11 cellular contexts compared by ENCODE assay signal in the genomic region with DNA sequence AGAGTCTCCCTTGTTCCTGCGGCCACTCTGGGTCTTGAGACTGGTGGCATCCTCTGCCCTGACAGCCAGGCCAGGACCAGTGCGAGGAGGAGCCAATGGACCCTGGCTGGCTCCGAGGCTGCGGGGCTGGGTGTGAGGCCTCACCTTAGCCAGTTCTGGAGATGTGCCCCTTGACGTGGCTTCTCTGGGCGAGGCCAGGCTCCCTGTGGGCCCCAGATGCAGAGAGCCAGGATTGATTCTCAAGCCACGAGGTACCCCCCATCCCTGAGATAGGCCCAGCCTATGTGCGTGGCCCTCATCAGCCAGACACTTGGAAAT.
DNase-seq lines count a peak whose midpoint lies in the region; ATAC-seq and TF ChIP-seq lines count a peak whose summit lies in the region.
"Had no signal": no experiment of that assay in that cellular context is flagged by ENCODE, and none has a peak within 500 bp of the region (broad histone marks: within the 10 kb centered on the region; RNA-seq: fewer than 3 reads in every experiment).

No MANE protein-coding gene starts in this region.

- no peak overlapping the region for H2BK5ac ChIP-seq in mesenchymal stem cell (ENCODE audit: low read depth, low read length, poor library complexity, severe bottlenecking)

- peaks cover 24% of the 10 kb centered on the region for H3K4me1 ChIP-seq in CD8-positive, alpha-beta T cell (ENCODE audit: insufficient read depth, low read length)
- peaks cover 18 to 40% of the 10 kb centered on the region in 2 donors for H3K4me1 ChIP-seq in ascending aorta
- H3K4me1 ChIP-seq in mesenchymal stem cell (ENCODE audit: control insufficient read depth, insufficient read depth, low read depth, low read length): peaks cover 12% of the 10 kb centered on the region
- H3K4me1 ChIP-seq in stomach smooth muscle (ENCODE audit: control insufficient read depth, insufficient read depth, low read length): peaks cover 42% of the 10 kb centered on the region
- peaks cover 13% of the 10 kb centered on the region for H3K4me1 ChIP-seq in hepatocyte (ENCODE audit: insufficient read depth)

- no peaks in the 10 kb centered on the region for H3K9me2 ChIP-seq in hepatocyte (replicated peaks; ENCODE audit: insufficient read depth)

- H3K23ac ChIP-seq in mesenchymal stem cell (ENCODE audit: low read length in 2 of 2): peak overlapping the region in 1 of 2 experiments; percentile 78

- intact Hi-C loops in CD8-positive, alpha-beta T cell (cut with DNase I, micrococcal nuclease): loop anchor here in 1 of 2 experiments (5.0 kb wide), 1 partner anchor 65 kb away; a partner anchor contains a TSS
- intact Hi-C loops in ascending aorta (cut with DNase I): no loop called here

- CTCF ChIA-PET in CD8-positive, alpha-beta T cell (lab: Charles Lee): no interaction called here

- H3K14ac ChIP-seq in mesenchymal stem cell (ENCODE audit: low read length in 2 of 2): peak overlapping the region in 1 of 2 experiments; percentile 74

- H3K79me1 ChIP-seq in mesenchymal stem cell (replicated peaks; ENCODE audit: low read length, poor library complexity, severe bottlenecking): no peaks in the 10 kb centered on the region

- no peaks in the 10 kb centered on the region for H3K27me3 ChIP-seq in CD8-positive, alpha-beta T cell (ENCODE audit: insufficient read depth, low read length)
- no peaks in the 10 kb centered on the region for H3K27me3 ChIP-seq in ascending aorta
- no peaks in the 10 kb centered on the region for H3K27me3 ChIP-seq in mesenchymal stem cell (ENCODE audit: control insufficient read depth in 1 of 2, insufficient read depth in 1 of 2, low read length in 2 of 2)
- H3K27me3 ChIP-seq in stomach smooth muscle (ENCODE audit: control insufficient read depth in 1 of 2, insufficient read depth in 2 of 2, low read length in 2 of 2): no peaks in the 10 kb centered on the region
- no peaks in the 10 kb centered on the region for H3K27me3 ChIP-seq in hepatocyte

- DNase-seq in CD8-positive, alpha-beta T cell: no peak
- no peak for DNase-seq in ascending aorta (ENCODE audit: low spot score in 2 of 2)
- no peak for DNase-seq in mesenchymal stem cell
- no peak for DNase-seq in SW 1271 (lab: John Stamatoyannopoulos, UW)
- no peak for DNase-seq in pons (ENCODE audit: low spot score)
- no peak for DNase-seq in hepatocyte (ENCODE audit: low spot score)
- DNase-seq: activated CD8-positive, alpha-beta T cell treated with anti-CD3 and anti-CD28 coated beads, Interleukin-2, amount 10 ng/mL, durations not matched to agents 7 days and 5 days; NCI-H1092 treated with DMSO at 0.1 percent for 48 hours; stimulated activated CD4-positive, alpha-beta T cell treated with anti-CD3 and anti-CD28 coated beads, Interleukin-1b, Interleukin-23, amount 100 ng/mL, for 48 hours had no signal

- H3K79me2 ChIP-seq in hepatocyte: no peaks in the 10 kb centered on the region

- H4K20me1 ChIP-seq in hepatocyte (ENCODE audit: insufficient read depth, poor library complexity, severe bottlenecking): no peaks in the 10 kb centered on the region

- POLR2A ChIA-PET in CD8-positive, alpha-beta T cell (lab: Charles Lee): no interaction called here

- peak overlapping the region; percentile 55 for H3K27ac Mint-ChIP-seq in CD8-positive, alpha-beta T cell

- peak overlapping the region; percentile 69 to 98 for H2BK12ac ChIP-seq in mesenchymal stem cell (ENCODE audit: low read length in 2 of 2)

- H3K36me3 Mint-ChIP-seq in CD8-positive, alpha-beta T cell: no peaks in the 10 kb centered on the region
- H3K36me3 Mint-ChIP-seq: activated naive CD4-positive, alpha-beta T cell treated with anti-CD3 and anti-CD28 coated beads, Interleukin-2, amount 50 U/mL, for 72 hours had no signal

- H3K4me3 Mint-ChIP-seq in CD8-positive, alpha-beta T cell: no peak overlapping the region
- H3K4me3 Mint-ChIP-seq: activated CD8-positive, alpha-beta T cell treated with anti-CD3 and anti-CD28 coated beads, Interleukin-2, amount 10 ng/mL, durations not matched to agents 7 days and 5 days had no signal

- no peaks in the 10 kb centered on the region for H3K27me3 Mint-ChIP-seq in CD8-positive, alpha-beta T cell (ENCODE audit: low read depth)

- H3K4me2 ChIP-seq in mesenchymal stem cell (ENCODE audit: low read length, poor library complexity, severe bottlenecking) (no peak overlapping the region), hepatocyte (no peak overlapping the region)

- H2AFZ ChIP-seq in mesenchymal stem cell (ENCODE audit: low read depth, low read length) (peak overlapping the region; percentile 39), hepatocyte (no peak overlapping the region)

- peak overlapping the region; percentile 97 for H2BK15ac ChIP-seq in mesenchymal stem cell (ENCODE audit: low read depth, poor library complexity, severe bottlenecking)

- H3K27ac ChIP-seq in CD8-positive, alpha-beta T cell (ENCODE audit: low read depth, low read length): no peak overlapping the region
- peak overlapping the region; percentile 96 to 98 for H3K27ac ChIP-seq in ascending aorta
- no peak overlapping the region for H3K27ac ChIP-seq in mesenchymal stem cell (ENCODE audit: low read length, poor library complexity, severe bottlenecking)
- H3K27ac ChIP-seq in stomach smooth muscle (ENCODE audit: low read length): peak overlapping the region; percentile 96
- H3K27ac ChIP-seq in hepatocyte: no peak overlapping the region

- no peaks in the 10 kb centered on the region for H3K9me3 ChIP-seq in CD8-positive, alpha-beta T cell (ENCODE audit: low read length)
- H3K9me3 ChIP-seq in ascending aorta: no peaks in the 10 kb centered on the region
- H3K9me3 ChIP-seq in mesenchymal stem cell (ENCODE audit: control insufficient read depth, low read length): no peaks in the 10 kb centered on the region
- no peaks in the 10 kb centered on the region for H3K9me3 ChIP-seq in stomach smooth muscle (ENCODE audit: control insufficient read depth in 2 of 2, low read length in 2 of 2)
- H3K9me3 ChIP-seq in hepatocyte (ENCODE audit: low read depth): no peaks in the 10 kb centered on the region

- ATAC-seq in CD8-positive, alpha-beta T cell: no peak
- ATAC-seq: activated CD8-positive, alpha-beta T cell treated with anti-CD3 and anti-CD28 coated beads, Interleukin-2, amount 10 ng/mL, durations not matched to agents 7 days and 5 days; activated naive CD4-positive, alpha-beta T cell treated with anti-CD3 and anti-CD28 coated beads, Interleukin-2, amount 50 U/mL, for 72 hours had no signal

- peak overlapping the region; percentile 91 for H4K91ac ChIP-seq in mesenchymal stem cell (ENCODE audit: low read length)

- H2AK5ac ChIP-seq in mesenchymal stem cell (ENCODE audit: low read length, severe bottlenecking): peak overlapping the region; percentile 63

- peaks cover 31% of the 10 kb centered on the region for H3K4me1 Mint-ChIP-seq in CD8-positive, alpha-beta T cell (ENCODE audit: low read depth)

- 89% methylated on average over 8 of the region's 8 CpGs for WGBS in mesenchymal stem cell
- WGBS in hepatocyte (ENCODE audit: low lambda C conversion rate, missing lambda C conversion rate): 99% methylated on average over 8 of the region's 8 CpGs

- H3K4ac ChIP-seq in mesenchymal stem cell (ENCODE audit: low read depth in 1 of 2, low read length in 2 of 2): peak overlapping the region; percentile 20 to 77

- TF ChIP-seq CTCF in CD8-positive, alpha-beta T cell (IDR thresholded peaks at IDR 0.05): no peak
- TF ChIP-seq CTCF in ascending aorta (IDR thresholded peaks at IDR 0.05): no peak
- TF ChIP-seq CTCF in hepatocyte (IDR thresholded peaks at IDR 0.05; ENCODE audit: poor library complexity): no peak

- H2BK120ac ChIP-seq in mesenchymal stem cell (ENCODE audit: low read depth, low read length): peak overlapping the region; percentile 73

- peak overlapping the region; percentile 88 for H4K8ac ChIP-seq in mesenchymal stem cell (ENCODE audit: low read length)

- no peaks in the 10 kb centered on the region for H3K36me3 ChIP-seq in CD8-positive, alpha-beta T cell (ENCODE audit: insufficient read depth, low read length)
- H3K36me3 ChIP-seq in ascending aorta (no peaks in the 10 kb centered on the region), mesenchymal stem cell (ENCODE audit: control insufficient read depth in 1 of 2, insufficient read depth in 2 of 2, low read depth in 1 of 2, low read length in 2 of 2) (no peaks in the 10 kb centered on the region), stomach smooth muscle (ENCODE audit: control insufficient read depth in 2 of 2, insufficient read depth in 2 of 2, low read length in 2 of 2) (no peaks in the 10 kb centered on the region), hepatocyte (replicated peaks; ENCODE audit: insufficient read depth, low read depth) (no peaks in the 10 kb centered on the region)

- H3K9me3 Mint-ChIP-seq in CD8-positive, alpha-beta T cell: no peaks in the 10 kb centered on the region
- H3K9me3 Mint-ChIP-seq: activated naive CD4-positive, alpha-beta T cell treated with anti-CD3 and anti-CD28 coated beads, Interleukin-2, amount 50 U/mL, for 72 hours had no signal

- H3K18ac ChIP-seq in mesenchymal stem cell (ENCODE audit: low read depth in 1 of 2, low read length in 2 of 2): peak overlapping the region; percentile 86 to 94

- H3K9ac ChIP-seq in mesenchymal stem cell (ENCODE audit: low read length): peak overlapping the region; percentile 93
- H3K9ac ChIP-seq in stomach smooth muscle (ENCODE audit: low read length in 2 of 2): peak overlapping the region; percentile 47 to 80

- H3K4me3 ChIP-seq in CD8-positive, alpha-beta T cell (ENCODE audit: low read depth, low read length): no peak overlapping the region
- no peak overlapping the region for H3K4me3 ChIP-seq in ascending aorta
- H3K4me3 ChIP-seq in mesenchymal stem cell (ENCODE audit: insufficient read depth in 1 of 2, low read depth in 1 of 2, low read length in 2 of 2): no peak overlapping the region
- H3K4me3 ChIP-seq in stomach smooth muscle (ENCODE audit: low read length in 2 of 2): no peak overlapping the region
- no peak overlapping the region for H3K4me3 ChIP-seq in hepatocyte

Comparison
In these comparisons a context has a peak if more than half of its experiments do, and no peak if none do; other contexts are left out.
1. H3K27ac ChIP-seq: peak in ascending aorta (2 of 2) and stomach smooth muscle (single experiment); none in CD8-positive, alpha-beta T cell (single experiment), mesenchymal stem cell (single experiment) and hepatocyte (single experiment).